20 cellular contexts compared by ENCODE assay signal in genomic region chr17:67229109-67229991, GRCh38. TPM values are rescaled to one million over a fixed set of nuclear protein-coding genes. Genes with fewer than 3 reads are reported as not detected.
A peak's percentile ranks its signal among the peaks of the same experiment; 100 is the strongest.
DNase-seq lines count a peak whose midpoint lies in the region; ATAC-seq, FAIRE-seq and TF ChIP-seq lines count a peak whose summit lies in the region.
"Had no signal": no experiment of that assay in that cellular context is flagged by ENCODE, and none has a peak within 500 bp of the region (broad histone marks: within the 10 kb centered on the region; RNA-seq: fewer than 3 reads in every experiment).

No MANE protein-coding gene starts in this region.

- CTCF ChIA-PET in activated CD8-positive, alpha-beta memory T cell treated with anti-CD3 and anti-CD28 coated beads, Interleukin-2, amount 10 ng/mL, durations not matched to agents 7 days and 5 days (lab: Charles Lee): interaction anchor here (0.9 to 1.1 kb wide), 2 partner anchors 59 to 62 kb away, joined by 3 read pairs; no protein-coding TSS in a partner anchor
- CTCF ChIA-PET in A673 (lab: Charles Lee) (no interaction called here), HepG2 (lab: Yijun Ruan, JAX; ENCODE audit: low intra/inter-chr PET ratio, low total read pairs) (no interaction called here)

- DNase-seq in activated CD8-positive, alpha-beta memory T cell treated with anti-CD3 and anti-CD28 coated beads, Interleukin-2, amount 10 ng/mL, durations not matched to agents 7 days and 5 days: no peak
- DNase-seq in activated CD8-positive, alpha-beta memory T cell treated with anti-CD3 and anti-CD28 coated beads for 24 hours: no peak
- peak; percentile 56 for DNase-seq in A673 (ENCODE audit: low spot score)
- DNase-seq in HepG2 (ENCODE audit: low spot score): no peak
- no peak for DNase-seq in NCI-H69 (lab: John Stamatoyannopoulos, UW)
- no peak for DNase-seq in DMS153 (lab: John Stamatoyannopoulos, UW)
- DNase-seq: CD8-positive, alpha-beta T cell; KG1; MV-4-11; NCI-H187; NCI-H2107; NCI-H510A treated with DMSO at 0.1 percent for 48 hours; NCI-H82; OCI-M1 had no signal

- H4K20me1 ChIP-seq in HepG2 (ENCODE audit: insufficient read depth, low read length): peaks cover 69% of the 10 kb centered on the region

- H3K4me1 ChIP-seq in A673 (ENCODE audit: insufficient read depth, low read length, poor library complexity, severe bottlenecking) (peaks cover 27% of the 10 kb centered on the region), HepG2 (ENCODE audit: insufficient read depth, low read length) (peaks cover 31% of the 10 kb centered on the region; the same call in 1 of the 2 replicates)
- H3K4me1 ChIP-seq: SJSA1 had no signal

- WGBS in HepG2 (ENCODE audit: low lambda C conversion rate): 96% methylated on average over 5 of the region's 5 CpGs

- H2AFZ ChIP-seq in HepG2 (ENCODE audit: low read length): no peak overlapping the region

- H3K9me3 ChIP-seq in A673 (ENCODE audit: low read depth, low read length, poor library complexity, severe bottlenecking): no peaks in the 10 kb centered on the region
- H3K9me3 ChIP-seq in HepG2 (ENCODE audit: low read length): no peaks in the 10 kb centered on the region
- H3K9me3 ChIP-seq: SJSA1 had no signal

- H3K4me3 ChIP-seq in A673 (ENCODE audit: low read depth, low read length, poor library complexity, severe bottlenecking) (no peak overlapping the region), HepG2 (replicated peaks in 1 of 3; ENCODE audit: insufficient read depth in 1 of 3, low read depth in 2 of 3, low read length in 3 of 3) (no peak overlapping the region)
- H3K4me3 ChIP-seq: SJSA1 had no signal

- H3K79me2 ChIP-seq in HepG2 (ENCODE audit: insufficient read depth, low read length): peaks cover 91% of the 10 kb centered on the region

- no peak overlapping the region for H3K4me3 Mint-ChIP-seq in activated CD8-positive, alpha-beta memory T cell treated with anti-CD3 and anti-CD28 coated beads, Interleukin-2, amount 10 ng/mL, durations not matched to agents 7 days and 5 days
- no peak overlapping the region for H3K4me3 Mint-ChIP-seq in activated T-helper 17 cell treated with anti-CD3 and anti-CD28 coated beads, Interleukin-2, amount 50 U/mL, for 72 hours
- H3K4me3 Mint-ChIP-seq: CD8-positive, alpha-beta T cell had no signal

- TF ChIP-seq CTCF in A673 (conservative IDR thresholded peaks at IDR 0.05; ENCODE audit: low read depth, low read length) (no peak), HepG2 (CRISPR knock-in tag; IDR thresholded peaks at IDR 0.05) (no peak)

- in situ Hi-C loops in HepG2 (cut with HindIII; ENCODE audit: extremely low pct_ligation_motif_present, low pct_unique_long_range_greater_than_20kb): no loop called here

- POLR2A ChIA-PET in A673 (lab: Charles Lee; ENCODE audit: low non-redundant PET) (no interaction called here), HepG2 (lab: Yijun Ruan, JAX) (no interaction called here)

- TF ChIP-seq POLR2A in HepG2 (IDR thresholded peaks at IDR 0.05; ENCODE audit: insufficient read depth in 1 of 2, low read depth in 2 of 2, low read length in 2 of 2): no peak

- peaks cover 10% of the 10 kb centered on the region for H3K4me1 Mint-ChIP-seq in activated CD8-positive, alpha-beta memory T cell treated with anti-CD3 and anti-CD28 coated beads, Interleukin-2, amount 10 ng/mL, durations not matched to agents 7 days and 5 days
- peaks cover 32% of the 10 kb centered on the region for H3K4me1 Mint-ChIP-seq in activated T-helper 17 cell treated with anti-CD3 and anti-CD28 coated beads, Interleukin-2, amount 50 U/mL, for 72 hours

- H3K9ac ChIP-seq in HepG2 (ENCODE audit: insufficient read depth, low read depth, low read length): no peak overlapping the region

- H3K27me3 ChIP-seq in A673 (replicated peaks; ENCODE audit: insufficient read depth, low read depth, low read length, poor library complexity) (no peaks in the 10 kb centered on the region), HepG2 (ENCODE audit: control insufficient read depth in 1 of 2, insufficient read depth in 2 of 2, low read length in 2 of 2) (no peaks in the 10 kb centered on the region)
- H3K27me3 ChIP-seq: SJSA1 had no signal

- H3K27ac Mint-ChIP-seq in activated CD8-positive, alpha-beta memory T cell treated with anti-CD3 and anti-CD28 coated beads, Interleukin-2, amount 10 ng/mL, durations not matched to agents 7 days and 5 days: peak overlapping the region; percentile 8
- peak overlapping the region; percentile 6 for H3K27ac Mint-ChIP-seq in activated T-helper 17 cell treated with anti-CD3 and anti-CD28 coated beads, Interleukin-2, amount 50 U/mL, for 72 hours
- H3K27ac Mint-ChIP-seq: CD8-positive, alpha-beta T cell had no signal

- no peak for ATAC-seq in activated CD8-positive, alpha-beta memory T cell treated with anti-CD3 and anti-CD28 coated beads, Interleukin-2, amount 10 ng/mL, durations not matched to agents 7 days and 5 days
- ATAC-seq in activated T-helper 17 cell treated with anti-CD3 and anti-CD28 coated beads, Interleukin-2, amount 50 U/mL, for 72 hours (replicated peaks): no peak
- ATAC-seq in HepG2 (no peak; the same call in 2 of the 3 replicates), HG03095 (IDR thresholded peaks at IDR 0.05; ENCODE audit: unreplicated experiment) (no peak)
- ATAC-seq: CD8-positive, alpha-beta T cell had no signal

- H3K27ac ChIP-seq in A673 (ENCODE audit: low read depth, low read length, poor library complexity, severe bottlenecking) (no peak overlapping the region), HepG2 (ENCODE audit: extremely low read length, insufficient read depth, low read length) (no peak overlapping the region)
- H3K27ac ChIP-seq: SJSA1 had no signal

- no peak for TF ChIP-seq RAD21 in HepG2 (CRISPR knock-in tag; IDR thresholded peaks at IDR 0.05)

- FAIRE-seq in HepG2 (lab: Jason Lieb, UNC): no peak
- FAIRE-seq: GM12892, GM18507, H1 had no signal

- peaks cover 60% of the 10 kb centered on the region for H3K36me3 Mint-ChIP-seq in activated CD8-positive, alpha-beta memory T cell treated with anti-CD3 and anti-CD28 coated beads, Interleukin-2, amount 10 ng/mL, durations not matched to agents 7 days and 5 days
- peaks cover 94% of the 10 kb centered on the region for H3K36me3 Mint-ChIP-seq in activated T-helper 17 cell treated with anti-CD3 and anti-CD28 coated beads, Interleukin-2, amount 50 U/mL, for 72 hours (ENCODE audit: low read depth)

- no peaks in the 10 kb centered on the region for H3K9me3 Mint-ChIP-seq in activated CD8-positive, alpha-beta memory T cell treated with anti-CD3 and anti-CD28 coated beads, Interleukin-2, amount 10 ng/mL, durations not matched to agents 7 days and 5 days (ENCODE audit: low read depth)
- H3K9me3 Mint-ChIP-seq in activated T-helper 17 cell treated with anti-CD3 and anti-CD28 coated beads, Interleukin-2, amount 50 U/mL, for 72 hours: peaks cover 3% of the 10 kb centered on the region
- H3K9me3 Mint-ChIP-seq: CD8-positive, alpha-beta T cell had no signal

- no peaks in the 10 kb centered on the region for H3K36me3 ChIP-seq in A673 (ENCODE audit: insufficient read depth, low read length, poor library complexity, severe bottlenecking)
- peaks cover 3 to 78% of the 10 kb centered on the region in 2 experiments for H3K36me3 ChIP-seq in HepG2 (replicated peaks in 1 of 2; ENCODE audit: control insufficient read depth in 1 of 2, insufficient read depth in 2 of 2, low read length in 2 of 2)

- H3K27me3 Mint-ChIP-seq in activated CD8-positive, alpha-beta memory T cell treated with anti-CD3 and anti-CD28 coated beads, Interleukin-2, amount 10 ng/mL, durations not matched to agents 7 days and 5 days: no peaks in the 10 kb centered on the region
- no peaks in the 10 kb centered on the region for H3K27me3 Mint-ChIP-seq in activated T-helper 17 cell treated with anti-CD3 and anti-CD28 coated beads, Interleukin-2, amount 50 U/mL, for 72 hours

- TF ChIP-seq EP300 in HepG2 (IDR thresholded peaks at IDR 0.05; ENCODE audit: low read depth in 2 of 2, low read length in 2 of 2) (no peak), HepG2 (CRISPR knock-in tag; IDR thresholded peaks at IDR 0.05; ENCODE audit: borderline replicate concordance) (no peak)

- H3K4me2 ChIP-seq in HepG2 (ENCODE audit: low read depth, low read length): no peak overlapping the region

- intact Hi-C loops in A673 (cut with micrococcal nuclease; ENCODE audit: unreplicated experiment) (loop anchor here (10.0 kb wide), 1 partner anchor 125 kb away; no protein-coding TSS in a partner anchor), HepG2 (cut with micrococcal nuclease; ENCODE audit: unreplicated experiment) (no loop called here)

- BruUV-seq in A673 (replicated peaks; lab: Mats Ljungman, UMichigan): no TSS peak
- TSS peak; percentile 19 for BruUV-seq in HepG2 (replicated peaks; lab: Mats Ljungman, UMichigan)

TF ChIP-seq in HepG2, 621 proteins besides CTCF, POLR2A, EP300 and RAD21 (continues in another document):
- TF ChIP-seq ZNF510 (CRISPR knock-in tag; IDR thresholded peaks at IDR 0.05; ENCODE audit: low read depth): 0 out of 2 replicates have a peak, but pooled peaks have one; percentile 39

RNA-seq across cellular contexts. Expression of gene HELZ, which starts 15.6 kb away (rescaled TPM):
- total RNA-seq in activated CD8-positive, alpha-beta memory T cell treated with anti-CD3 and anti-CD28 coated beads, Interleukin-2, amount 10 ng/mL, durations not matched to agents 7 days and 5 days: 100 to 1,000 TPM in 1 of 2 experiments, 10 to 100 TPM in 1; 77.5 to 102 TPM
- total RNA-seq in A673 (2021) (49.1 and 57.3 TPM in 2 replicates), HepG2 (2016; rRNA removed; fragmentation: Illumina TruSeq; extraction: Trizol) (52.4 and 93.1 TPM in 2 replicates)
- total RNA-seq in activated T-helper 17 cell treated with anti-CD3 and anti-CD28 coated beads, Interleukin-2, amount 50 U/mL, for 72 hours: 100 to 1,000 TPM in 1 of 2 donors, 10 to 100 TPM in 1; 81.9 to 117 TPM
- total RNA-seq in HepG2 (2016; cell fraction: cytosol; rRNA removed; fragmentation: Illumina TruSeq; extraction: Trizol; ENCODE audit: low read depth): 12.4 and 14.0 TPM in 2 replicates
- 47.7 and 84.1 TPM in 2 replicates for total RNA-seq in HepG2 (2016; cell fraction: insoluble cytoplasmic fraction; rRNA removed; fragmentation: Illumina TruSeq; extraction: Trizol)
- 34.8 and 42.7 TPM in 2 replicates for total RNA-seq in HepG2 (2016; cell fraction: membrane; rRNA removed; fragmentation: Illumina TruSeq; extraction: Trizol)
- 127 and 142 TPM in 2 replicates for total RNA-seq in HepG2 (2016; cell fraction: nucleus; rRNA removed; fragmentation: Illumina TruSeq; extraction: Trizol)
- 27.8 and 35.3 TPM in 2 replicates for polyA plus RNA-seq in HepG2 (2011; rRNA removed)
- 13.6 and 17.7 TPM in 2 replicates for polyA plus RNA-seq in HepG2 (2011; cell fraction: cytosol; rRNA removed)
- polyA plus RNA-seq in HepG2 (2011; cell fraction: nucleus; rRNA removed): 58.4 and 59.3 TPM in 2 replicates
- polyA plus RNA-seq in HepG2 (2012): 20.6 and 33.4 TPM in 2 replicates
- polyA plus RNA-seq in HepG2 (2016; cell fraction: cytosol; fragmentation: Illumina TruSeq; extraction: Trizol; ENCODE audit: low read depth): 2.6 and 3.3 TPM in 2 replicates
- polyA plus RNA-seq in HepG2 (2016; cell fraction: insoluble cytoplasmic fraction; fragmentation: Illumina TruSeq; extraction: Trizol; ENCODE audit: low read depth): 17.4 and 19.8 TPM in 2 replicates
- 3.9 and 4.9 TPM in 2 replicates for polyA plus RNA-seq in HepG2 (2016; cell fraction: membrane; fragmentation: Illumina TruSeq; extraction: Trizol; ENCODE audit: low read depth)
- polyA plus RNA-seq in HepG2 (2016; cell fraction: nucleus; fragmentation: Illumina TruSeq; extraction: Trizol; ENCODE audit: insufficient read depth, low read depth): 40.2 and 45.2 TPM in 2 replicates
- polyA minus RNA-seq in HepG2 (2011; rRNA and poly(A)+ RNA removed; ENCODE audit: low replicate concordance): 32.9 and 69.3 TPM in 2 replicates
- polyA minus RNA-seq in HepG2 (2011; cell fraction: cytosol; rRNA and poly(A)+ RNA removed): 55.2 and 63.0 TPM in 2 replicates
- 495 and 542 TPM in 2 replicates for polyA minus RNA-seq in HepG2 (2011; cell fraction: nucleus; rRNA and poly(A)+ RNA removed)
